ENCODE assay signal across 16 cellular contexts in genomic region chr19:7223429-7223828, GRCh38.
DNase-seq lines count a peak whose midpoint lies in the region; ATAC-seq and TF ChIP-seq lines count a peak whose summit lies in the region.
"Had no signal": no experiment of that assay in that cellular context is flagged by ENCODE, and none has a peak within 500 bp of the region (broad histone marks: within the 10 kb centered on the region; RNA-seq: fewer than 3 reads in every experiment).

No MANE protein-coding gene starts in this region.

- no peak for TF ChIP-seq EP300 in sigmoid colon (IDR thresholded peaks at IDR 0.05)

- no peaks in the 10 kb centered on the region for H3K27me3 ChIP-seq in BLaER1 treated with 17β-estradiol and CSF1 and Interleukin-3, amounts not matched to agents 10 nM and 100 nM
- H3K27me3 ChIP-seq in KMS-11 (ENCODE audit: insufficient read depth, low read depth) (no peaks in the 10 kb centered on the region), sigmoid colon (no peaks in the 10 kb centered on the region)

- H3K9ac ChIP-seq in BLaER1 treated with 17β-estradiol and CSF1 and Interleukin-3, amounts not matched to agents 10 nM and 100 nM: peak overlapping the region; percentile 61 to 82 (median 74); a peak in 11 of 22 replicates
- no peak overlapping the region for H3K9ac ChIP-seq in KMS-11

- DNase-seq in left lobe of liver (ENCODE audit: low spot score) (no peak), sigmoid colon (no peak), superior temporal gyrus (ENCODE audit: extremely low spot score) (no peak)
- DNase-seq: DMS79, HFFc6, MM.1S, NCI-H1105, NCI-H2081, NCI-H446 treated with DMSO at 0.1 percent for 48 hours, NCI-H748 treated with DMSO at 0.1 percent for 48 hours, OCI-M1, Right ventricle myocardium superior had no signal

- intact Hi-C loops in sigmoid colon (cut with DNase I): no loop called here

- TF ChIP-seq CTCF in KMS-11 (conservative IDR thresholded peaks at IDR 0.05; ENCODE audit: low read depth, low read length) (no peak), sigmoid colon (IDR thresholded peaks at IDR 0.05) (no peak)

- ATAC-seq in left lobe of liver (peak; percentile 4), HG02884 (IDR thresholded peaks at IDR 0.05; ENCODE audit: unreplicated experiment) (no peak), HG02571 (IDR thresholded peaks at IDR 0.05; ENCODE audit: unreplicated experiment) (no peak)

- H3K79me2 ChIP-seq in KMS-11 (ENCODE audit: insufficient read depth, low read depth): peaks cover 34% of the 10 kb centered on the region; the same call in 1 of the 2 replicates

- peaks cover 29 to 97% (median 65%) of the 10 kb centered on the region in 11 experiments; a peak in 19 of 22 replicates for H4K20me1 ChIP-seq in BLaER1 treated with 17β-estradiol and CSF1 and Interleukin-3, amounts not matched to agents 10 nM and 100 nM
- H4K20me1 ChIP-seq in KMS-11 (ENCODE audit: insufficient read depth): no peaks in the 10 kb centered on the region

- peaks cover 50 to 84% (median 74%) of the 10 kb centered on the region in 10 experiments for H3K4me1 ChIP-seq in BLaER1 treated with 17β-estradiol and CSF1 and Interleukin-3, amounts not matched to agents 10 nM and 100 nM
- H3K4me1 ChIP-seq in KMS-11 (ENCODE audit: low read depth, poor library complexity, severe bottlenecking) (peaks cover 63% of the 10 kb centered on the region), sigmoid colon (peaks cover 0 to 54% (median 34%) of the 10 kb centered on the region in 4 donors)

- peak overlapping the region; percentile 85 to 96 (median 93); a peak in 17 of 22 replicates for H3K4me2 ChIP-seq in BLaER1 treated with 17β-estradiol and CSF1 and Interleukin-3, amounts not matched to agents 10 nM and 100 nM
- H3K4me2 ChIP-seq in KMS-11: peak overlapping the region; percentile 31; the same call in 1 of the 2 replicates

- peaks cover 0 to 60% (median 42%) of the 10 kb centered on the region in 11 experiments; a peak in 16 of 22 replicates for H3K36me3 ChIP-seq in BLaER1 treated with 17β-estradiol and CSF1 and Interleukin-3, amounts not matched to agents 10 nM and 100 nM
- no peaks in the 10 kb centered on the region for H3K36me3 ChIP-seq in KMS-11 (ENCODE audit: insufficient read depth)
- no peaks in the 10 kb centered on the region for H3K36me3 ChIP-seq in sigmoid colon

- H2AFZ ChIP-seq in KMS-11 (ENCODE audit: low read depth): no peak overlapping the region

- TF ChIP-seq POLR2A in sigmoid colon (IDR thresholded peaks at IDR 0.05): no peak

- no peaks in the 10 kb centered on the region; a peak in 2 of 22 replicates for H3K9me3 ChIP-seq in BLaER1 treated with 17β-estradiol and CSF1 and Interleukin-3, amounts not matched to agents 10 nM and 100 nM (replicated peaks in 1 of 11)
- no peaks in the 10 kb centered on the region for H3K9me3 ChIP-seq in sigmoid colon

- H3K4me3 ChIP-seq in BLaER1 treated with 17β-estradiol and CSF1 and Interleukin-3, amounts not matched to agents 10 nM and 100 nM: no peak overlapping the region
- H3K4me3 ChIP-seq in KMS-11 (IDR thresholded peaks at IDR 0.05; ENCODE audit: insufficient read depth, low read depth, low read length) (no peak overlapping the region), sigmoid colon (no peak overlapping the region)

- WGBS in sigmoid colon, 2 donors: 90 to 96% methylated on average over 1 of the region's 1 CpG

- peak overlapping the region; percentile 9 to 92 (median 85); a peak in 21 of 22 replicates for H3K27ac ChIP-seq in BLaER1 treated with 17β-estradiol and CSF1 and Interleukin-3, amounts not matched to agents 10 nM and 100 nM
- H3K27ac ChIP-seq in KMS-11: no peak overlapping the region
- H3K27ac ChIP-seq in sigmoid colon: peak overlapping the region; percentile 74 to 87 (median 77)
